28 cellular contexts compared by ENCODE assay signal in genomic region chr13:30022256-30022655, GRCh38.
A peak's percentile ranks its signal among the peaks of the same experiment; 100 is the strongest.
DNase-seq lines count a peak whose midpoint lies in the region; ATAC-seq and TF ChIP-seq lines count a peak whose summit lies in the region.
"Had no signal": no experiment of that assay in that cellular context is flagged by ENCODE, and none has a peak within 500 bp of the region (broad histone marks: within the 10 kb centered on the region; RNA-seq: fewer than 3 reads in every experiment).

No MANE protein-coding gene starts in this region.

- H2BK120ac ChIP-seq in IMR-90 (ENCODE audit: low read depth, low read length), result peak overlapping the region; percentile 23; the same call in 1 of the 2 replicates

- H4K91ac ChIP-seq in IMR-90 (ENCODE audit: insufficient read depth, low read depth, low read length), result no peak overlapping the region

- dilution Hi-C loops in IMR-90 (cut with HindIII; ENCODE audit: low sequenced_read_pairs, unreplicated experiment), result no loop called here

- H3K4me3 ChIP-seq in GM23338 (no peak overlapping the region), IMR-90 (ENCODE audit: insufficient read depth, low read depth, low read length) (no peak overlapping the region)
- H3K4me3 ChIP-seq: SJSA1 had no signal

- no peak for DNase-seq in GM23338 (ENCODE audit: low spot score)
- no peak for DNase-seq in IMR-90
- DNase-seq in left kidney (ENCODE audit: low read depth, low spot score), result peak; percentile 32
- DNase-seq in putamen (ENCODE audit: low spot score), result peak; percentile 18
- DNase-seq in GM03348 (ENCODE audit: low spot score), result no peak
- no peak for DNase-seq in activated naive CD4-positive, alpha-beta T cell treated with anti-CD3 and anti-CD28 coated beads, Interleukin-2, amount 10 ng/mL, durations not matched to agents 7 days and 5 days
- DNase-seq in Calu3, result no peak
- DNase-seq in Right ventricle myocardium superior, result no peak
- DNase-seq: C1 segment of cervical spinal cord; CD4-positive, alpha-beta memory T cell; COR-L47; DMS 273 treated with DMSO at 0.1 percent for 48 hours; DMS79 treated with DMSO at 0.1 percent for 48 hours; GF-D8; H7; KBM-7; MV-4-11; NCI-H1105; NCI-H1436 treated with DMSO at 0.1 percent for 48 hours; NCI-H1930; NCI-H2107; NCI-H226; NCI-H510A; NCI-H69; NK-92 treated with Interleukin-12 subunit alpha and Interleukin-12 subunit beta, amount 100 ng/mL, for 24 hours had no signal

- intact Hi-C loops in IMR-90 (cut with micrococcal nuclease) (no loop called here), Calu3 (cut with micrococcal nuclease; ENCODE audit: unreplicated experiment) (no loop called here), Right ventricle myocardium superior (cut with DNase I) (no loop called here)

- H3K36me3 Mint-ChIP-seq in GM23338 (ENCODE audit: low read depth) (no peaks in the 10 kb centered on the region), Calu3 (ENCODE audit: insufficient read depth, unreplicated experiment) (no peaks in the 10 kb centered on the region)
- no peaks in the 10 kb centered on the region for H3K36me3 Mint-ChIP-seq in activated naive CD4-positive, alpha-beta T cell treated with anti-CD3 and anti-CD28 coated beads, Interleukin-2, amount 10 ng/mL, durations not matched to agents 7 days and 5 days
- H3K36me3 Mint-ChIP-seq: CD4-positive, alpha-beta memory T cell had no signal

- no peak for TF ChIP-seq RAD21 in IMR-90 (IDR thresholded peaks at IDR 0.05; ENCODE audit: low read length)

- H3K36me3 ChIP-seq in GM23338 (ENCODE audit: insufficient read depth), result no peaks in the 10 kb centered on the region
- no peaks in the 10 kb centered on the region for H3K36me3 ChIP-seq in IMR-90 (ENCODE audit: control insufficient read depth, insufficient read depth, low read length)
- H3K36me3 ChIP-seq: SJSA1 had no signal

- no peaks in the 10 kb centered on the region for H3F3A ChIP-seq in GM23338 (replicated peaks; ENCODE audit: low read depth)

- H3K27ac ChIP-seq in GM23338 (ENCODE audit: low read depth), result no peak overlapping the region
- H3K27ac ChIP-seq in IMR-90 (ENCODE audit: insufficient read depth, low read length), result no peak overlapping the region
- H3K27ac ChIP-seq: SJSA1 had no signal

- H3K9me2 ChIP-seq in GM23338 (ENCODE audit: insufficient read depth), result 0 out of 2 replicates have a peak, but pooled peaks cover 1% of the 10 kb centered on the region

- 95% methylated on average over 3 of the region's 10 CpGs; no CpG with 5 or more reads in 1 of the 2 experiments for WGBS in IMR-90 (ENCODE audit: extremely low coverage in 2 of 2, insufficient read length in 1 of 2), 2 experiments

- in situ Hi-C loops in IMR-90 (cut with MboI; ENCODE audit: low sequenced_read_pairs), result no loop called here

- peaks cover 4% of the 10 kb centered on the region; the same call in 1 of the 2 replicates for H3K9me1 ChIP-seq in IMR-90 (ENCODE audit: insufficient read depth, low read length)

- H3K9me3 Mint-ChIP-seq in GM23338 (no peaks in the 10 kb centered on the region), Calu3 (ENCODE audit: low read depth, unreplicated experiment) (no peaks in the 10 kb centered on the region)
- H3K9me3 Mint-ChIP-seq in activated naive CD4-positive, alpha-beta T cell treated with anti-CD3 and anti-CD28 coated beads, Interleukin-2, amount 10 ng/mL, durations not matched to agents 7 days and 5 days, result no peaks in the 10 kb centered on the region
- H3K9me3 Mint-ChIP-seq: CD4-positive, alpha-beta memory T cell had no signal

- no peak for ATAC-seq in GM23338
- ATAC-seq in IMR-90 (ENCODE audit: low read depth), result no peak
- no peak for ATAC-seq in Right ventricle myocardium superior (ENCODE audit: poor library complexity)
- ATAC-seq: PC-3, Right ventricle myocardium inferior had no signal

- no TSS peak for BruUV-seq in IMR-90 (replicated peaks; lab: Mats Ljungman, UMichigan)
- BruUV-seq in Calu3 (replicated peaks; lab: Mats Ljungman, UMichigan), result no TSS peak

- H3K4me2 ChIP-seq in GM23338, result no peak overlapping the region
- no peak overlapping the region for H3K4me2 ChIP-seq in IMR-90 (ENCODE audit: low read depth, low read length)

- peak overlapping the region; percentile 62; the same call in 1 of the 2 replicates for H2AK5ac ChIP-seq in IMR-90 (ENCODE audit: low read depth, low read length)

- POLR2A ChIA-PET in IMR-90 (lab: Charles Lee; ENCODE audit: unreplicated experiment), result no interaction called here

- H4K5ac ChIP-seq in IMR-90 (ENCODE audit: low read depth, low read length), result no peak overlapping the region

- H3K18ac ChIP-seq in IMR-90 (ENCODE audit: low read depth, low read length), result no peak overlapping the region

- no peaks in the 10 kb centered on the region for H3K79me2 ChIP-seq in GM23338 (replicated peaks; ENCODE audit: insufficient read depth)

- H2BK20ac ChIP-seq in IMR-90 (ENCODE audit: low read depth, low read length), result peak overlapping the region; percentile 28; the same call in 1 of the 2 replicates

- H2AK9ac ChIP-seq in IMR-90 (replicated peaks; ENCODE audit: low read depth, low read length, poor library complexity), result no peak overlapping the region

- no peak overlapping the region for H2BK5ac ChIP-seq in IMR-90 (ENCODE audit: low read depth, low read length, poor library complexity, severe bottlenecking)

- H3K27me3 Mint-ChIP-seq in GM23338 (ENCODE audit: insufficient read depth, low read depth, poor library complexity) (peaks cover 5% of the 10 kb centered on the region), Calu3 (ENCODE audit: unreplicated experiment) (no peaks in the 10 kb centered on the region)
- peaks cover 13% of the 10 kb centered on the region for H3K27me3 Mint-ChIP-seq in activated naive CD4-positive, alpha-beta T cell treated with anti-CD3 and anti-CD28 coated beads, Interleukin-2, amount 10 ng/mL, durations not matched to agents 7 days and 5 days
- H3K27me3 Mint-ChIP-seq: CD4-positive, alpha-beta memory T cell had no signal

- H3K4me1 Mint-ChIP-seq in GM23338 (peaks cover 27% of the 10 kb centered on the region), Calu3 (ENCODE audit: low read depth, unreplicated experiment) (no peaks in the 10 kb centered on the region)
- H3K4me1 Mint-ChIP-seq in activated naive CD4-positive, alpha-beta T cell treated with anti-CD3 and anti-CD28 coated beads, Interleukin-2, amount 10 ng/mL, durations not matched to agents 7 days and 5 days, result no peaks in the 10 kb centered on the region

- H3K4ac ChIP-seq in IMR-90 (ENCODE audit: low read depth, low read length), result 0 out of 2 replicates have a peak overlapping the region, but pooled peaks have one; percentile 8

- CTCF ChIA-PET in IMR-90 (lab: Yijun Ruan, JAX) (interaction anchor here (0.9 kb wide), 1 partner anchor 89 kb away, joined by 3 read pairs; no protein-coding TSS in a partner anchor), Calu3 (lab: Charles Lee) (no interaction called here)
- CTCF ChIA-PET in activated naive CD4-positive, alpha-beta T cell treated with anti-CD3 and anti-CD28 coated beads, Interleukin-2, amount 10 ng/mL, durations not matched to agents 7 days and 5 days (lab: Charles Lee), result no interaction called here

- no peak overlapping the region for H3K23ac ChIP-seq in IMR-90 (ENCODE audit: low read depth, low read length)

- H4K8ac ChIP-seq in IMR-90 (ENCODE audit: low read depth in 2 of 2, low read length in 2 of 2), result no peak overlapping the region

- H4K20me1 ChIP-seq in GM23338 (replicated peaks; ENCODE audit: insufficient read depth), result no peaks in the 10 kb centered on the region
- H4K20me1 ChIP-seq in IMR-90 (ENCODE audit: insufficient read depth, low read length), result no peaks in the 10 kb centered on the region

- H3K27me3 ChIP-seq in GM23338 (ENCODE audit: insufficient read depth), result no peaks in the 10 kb centered on the region
- no peaks in the 10 kb centered on the region for H3K27me3 ChIP-seq in IMR-90 (ENCODE audit: control insufficient read depth, insufficient read depth, low read length)
- H3K27me3 ChIP-seq: SJSA1 had no signal

- H2AFZ ChIP-seq in GM23338 (peak overlapping the region; percentile 66), IMR-90 (replicated peaks; ENCODE audit: low read length, poor library complexity) (peak overlapping the region; percentile 74)

- no peak overlapping the region for H3K56ac ChIP-seq in IMR-90 (ENCODE audit: extremely low read depth, insufficient read depth, low read length)

- no peaks in the 10 kb centered on the region for H3K9me3 ChIP-seq in IMR-90 (ENCODE audit: control insufficient read depth, insufficient read depth, low read length)
- H3K9me3 ChIP-seq: SJSA1 had no signal

- H3K27ac Mint-ChIP-seq in GM23338 (no peak overlapping the region), Calu3 (ENCODE audit: unreplicated experiment) (no peak overlapping the region)
- H3K27ac Mint-ChIP-seq in activated naive CD4-positive, alpha-beta T cell treated with anti-CD3 and anti-CD28 coated beads, Interleukin-2, amount 10 ng/mL, durations not matched to agents 7 days and 5 days, result no peak overlapping the region

- no peak overlapping the region for H3K9ac ChIP-seq in IMR-90 (ENCODE audit: low read depth, low read length)

- no peak overlapping the region for H2BK15ac ChIP-seq in IMR-90 (ENCODE audit: low read depth, low read length)

- H3K4me1 ChIP-seq in GM23338 (ENCODE audit: insufficient read depth) (peaks cover 19% of the 10 kb centered on the region), IMR-90 (ENCODE audit: control insufficient read depth, insufficient read depth, low read length) (peaks cover 15% of the 10 kb centered on the region)

- H3K79me1 ChIP-seq in IMR-90 (ENCODE audit: low read depth in 1 of 2, low read length in 2 of 2), result no peaks in the 10 kb centered on the region

- TF ChIP-seq POLR2A in IMR-90 (IDR thresholded peaks at IDR 0.05; ENCODE audit: low read depth, low read length), result no peak

- no peak overlapping the region for H3K4me3 Mint-ChIP-seq in GM23338
- no peak overlapping the region for H3K4me3 Mint-ChIP-seq in activated naive CD4-positive, alpha-beta T cell treated with anti-CD3 and anti-CD28 coated beads, Interleukin-2, amount 10 ng/mL, durations not matched to agents 7 days and 5 days
- H3K4me3 Mint-ChIP-seq in Calu3 (ENCODE audit: low read depth, unreplicated experiment), result no peak overlapping the region
- H3K4me3 Mint-ChIP-seq: CD4-positive, alpha-beta memory T cell had no signal

- no peak overlapping the region for H3K14ac ChIP-seq in IMR-90 (replicated peaks; ENCODE audit: low read depth, low read length)

- no peak for TF ChIP-seq CTCF in GM23338 (conservative IDR thresholded peaks at IDR 0.05; ENCODE audit: low read depth in 2 of 2)
- no peak for TF ChIP-seq CTCF in IMR-90 (conservative IDR thresholded peaks at IDR 0.05; ENCODE audit: low read depth, low read length)
- TF ChIP-seq CTCF in Calu3 (IDR thresholded peaks at IDR 0.05; ENCODE audit: unreplicated experiment), result no peak

TF ChIP-seq in IMR-90, 13 proteins besides CTCF, POLR2A, EP300 and RAD21 (continues in another document):
- TF ChIP-seq CHD1 (IDR thresholded peaks at IDR 0.05; ENCODE audit: low read depth, low read length) (no peak), MAFK (IDR thresholded peaks at IDR 0.05; ENCODE audit: low read depth, low read length) (no peak), RCOR1 (IDR thresholded peaks at IDR 0.05; ENCODE audit: insufficient replicate concordance, low read length) (no peak), BHLHE40 (IDR thresholded peaks at IDR 0.05; ENCODE audit: low read depth, low read length) (no peak), MXI1 (IDR thresholded peaks at IDR 0.05; ENCODE audit: borderline replicate concordance, low read depth, low read length) (no peak), SMC3 (IDR thresholded peaks at IDR 0.05; ENCODE audit: low read depth, low read length) (no peak), FOS (IDR thresholded peaks at IDR 0.05; ENCODE audit: low read depth, low read length) (no peak)

Comparison
In these comparisons a context has a peak if more than half of its experiments do, and no peak if none do; other contexts are left out.
1. DNase-seq: peak in left kidney (single experiment) and putamen (single experiment); none in GM23338 (single experiment), IMR-90 (single experiment), GM03348 (single experiment), activated naive CD4-positive, alpha-beta T cell treated with anti-CD3 and anti-CD28 coated beads, Interleukin-2, amount 10 ng/mL, durations not matched to agents 7 days and 5 days (single experiment), Calu3 (single experiment) and Right ventricle myocardium superior (single experiment).